Comparison of ENCODE assay signal across 20 cellular contexts in genomic region chr2:207138573-207139297, GRCh38. TPM values are rescaled to one million over a fixed set of nuclear protein-coding genes. Genes with fewer than 3 reads are reported as not detected.
DNase-seq lines count a peak whose midpoint lies in the region; ATAC-seq, FAIRE-seq and TF ChIP-seq lines count a peak whose summit lies in the region.
"Had no signal": no experiment of that assay in that cellular context is flagged by ENCODE, and none has a peak within 500 bp of the region (broad histone marks: within the 10 kb centered on the region; RNA-seq: fewer than 3 reads in every experiment).

No MANE protein-coding gene starts in this region.

- peaks cover 31% of the 10 kb centered on the region for H3K9me3 Mint-ChIP-seq in glutamatergic neuron (ENCODE audit: unreplicated experiment)
- H3K9me3 Mint-ChIP-seq: activated naive CD4-positive, alpha-beta T cell treated with anti-CD3 and anti-CD28 coated beads, Interleukin-2, amount 10 ng/mL, durations not matched to agents 7 days and 5 days; CD8-positive, alpha-beta T cell had no signal

- no peak for TF ChIP-seq CTCF in right atrium auricular region (IDR thresholded peaks at IDR 0.05)
- no peak for TF ChIP-seq CTCF in glutamatergic neuron (IDR thresholded peaks at IDR 0.05; ENCODE audit: partially characterized antibody, unreplicated experiment)
- no peak for TF ChIP-seq CTCF in psoas muscle (IDR thresholded peaks at IDR 0.05)
- no peak for TF ChIP-seq CTCF in WERI-Rb-1 (IDR thresholded peaks at IDR 0.05; ENCODE audit: low read depth, low read length)

- peaks cover 0 to 95% of the 10 kb centered on the region in 2 donors for H3K4me1 ChIP-seq in right atrium auricular region
- peaks cover 36% of the 10 kb centered on the region for H3K4me1 ChIP-seq in psoas muscle

- no peak for TF ChIP-seq POLR2A in H54 (IDR thresholded peaks at IDR 0.05; ENCODE audit: low read depth, low read length)

- no peak overlapping the region for H3K4me3 ChIP-seq in right atrium auricular region
- H3K4me3 ChIP-seq in psoas muscle: no peak overlapping the region
- H3K4me3 ChIP-seq in WERI-Rb-1 (ENCODE audit: low read depth, low read length): no peak overlapping the region
- H3K4me3 ChIP-seq: pancreas, transverse colon had no signal

- no peaks in the 10 kb centered on the region for H3K36me3 ChIP-seq in right atrium auricular region
- no peaks in the 10 kb centered on the region for H3K36me3 ChIP-seq in psoas muscle (ENCODE audit: insufficient read depth in 1 of 2, low read depth in 1 of 2)
- H3K36me3 ChIP-seq in WERI-Rb-1: no peaks in the 10 kb centered on the region
- H3K36me3 ChIP-seq: pancreas, transverse colon had no signal

- peak overlapping the region; percentile 78 to 88 for H3K27ac ChIP-seq in right atrium auricular region
- peak overlapping the region; percentile 7 for H3K27ac ChIP-seq in psoas muscle
- H3K27ac ChIP-seq in WERI-Rb-1: no peak overlapping the region
- H3K27ac ChIP-seq: pancreas, transverse colon had no signal

- peak overlapping the region; percentile 89 for H3K4me3 Mint-ChIP-seq in glutamatergic neuron (ENCODE audit: unreplicated experiment)
- H3K4me3 Mint-ChIP-seq: activated naive CD4-positive, alpha-beta T cell treated with anti-CD3 and anti-CD28 coated beads, Interleukin-2, amount 10 ng/mL, durations not matched to agents 7 days and 5 days; CD8-positive, alpha-beta T cell had no signal

- no peak for FAIRE-seq in H54 (lab: Jason Lieb, UNC)
- FAIRE-seq: keratinocyte, pancreas, TTC549 had no signal

- H3K9me3 ChIP-seq in right atrium auricular region: no peaks in the 10 kb centered on the region
- H3K9me3 ChIP-seq in psoas muscle: no peaks in the 10 kb centered on the region
- H3K9me3 ChIP-seq in WERI-Rb-1 (ENCODE audit: severe bottlenecking): no peaks in the 10 kb centered on the region
- H3K9me3 ChIP-seq: pancreas, transverse colon had no signal

- intact Hi-C loops in left ventricle myocardium superior (cut with micrococcal nuclease) (no loop called here), psoas muscle (cut with DNase I) (no loop called here)

- ATAC-seq in left ventricle myocardium superior (no peak), psoas muscle (no peak), GM18502 (IDR thresholded peaks at IDR 0.05; ENCODE audit: poor library complexity, unreplicated experiment) (no peak)
- ATAC-seq: CD8-positive, alpha-beta T cell; pancreas; PC-3 had no signal

- no peak for DNase-seq in right atrium auricular region (ENCODE audit: low spot score)
- DNase-seq in left ventricle myocardium superior: no peak
- no peak for DNase-seq in glutamatergic neuron
- DNase-seq in psoas muscle: no peak
- DNase-seq in H54 (ENCODE audit: insufficient read length, low spot score): no peak
- no peak for DNase-seq in NK-92 treated with Interleukin-12 subunit alpha and Interleukin-12 subunit beta, amount 100 ng/mL, for 24 hours (lab: John Stamatoyannopoulos, UW)
- DNase-seq in WERI-Rb-1: no peak
- DNase-seq: ACHN; activated CD4-positive, alpha-beta T cell treated with anti-CD3 and anti-CD28 coated beads, Interleukin-2, amount 50 U/mL, for 1 hour; activated naive CD4-positive, alpha-beta T cell treated with anti-CD3 and anti-CD28 coated beads, Interleukin-2, amount 10 ng/mL, durations not matched to agents 7 days and 5 days; CD8-positive, alpha-beta T cell; DND-41; hippocampal formation; NCI-H1105 treated with DMSO at 0.1 percent for 48 hours; pancreas; PC-3; transverse colon had no signal

- H3K27me3 ChIP-seq in right atrium auricular region: no peaks in the 10 kb centered on the region
- no peaks in the 10 kb centered on the region for H3K27me3 ChIP-seq in psoas muscle (ENCODE audit: insufficient read depth in 3 of 3, low read length in 2 of 3)
- no peaks in the 10 kb centered on the region for H3K27me3 ChIP-seq in WERI-Rb-1 (ENCODE audit: insufficient read depth, low read depth, severe bottlenecking)
- H3K27me3 ChIP-seq: pancreas, transverse colon had no signal

- peaks cover 91% of the 10 kb centered on the region for H3K4me1 Mint-ChIP-seq in glutamatergic neuron (ENCODE audit: low read depth, unreplicated experiment)

- peak overlapping the region; percentile 89 for H3K27ac Mint-ChIP-seq in glutamatergic neuron (ENCODE audit: unreplicated experiment)
- H3K27ac Mint-ChIP-seq: activated naive CD4-positive, alpha-beta T cell treated with anti-CD3 and anti-CD28 coated beads, Interleukin-2, amount 10 ng/mL, durations not matched to agents 7 days and 5 days had no signal

- 71 to 81% (median 77%) methylated on average over 9 of the region's 9 CpGs for WGBS in psoas muscle, 3 donors

- no peaks in the 10 kb centered on the region for H3K36me3 Mint-ChIP-seq in glutamatergic neuron (ENCODE audit: unreplicated experiment)

- peaks cover 27% of the 10 kb centered on the region for H3K27me3 Mint-ChIP-seq in glutamatergic neuron (ENCODE audit: unreplicated experiment)
- H3K27me3 Mint-ChIP-seq: activated naive CD4-positive, alpha-beta T cell treated with anti-CD3 and anti-CD28 coated beads, Interleukin-2, amount 10 ng/mL, durations not matched to agents 7 days and 5 days had no signal

RNA-seq across cellular contexts. Expression of gene KLF7, which starts 27.0 kb away (rescaled TPM):
- total RNA-seq in right atrium auricular region (10 to 100 TPM; 13.5 to 29.9 TPM), left ventricle myocardium superior (22.2 TPM), glutamatergic neuron (ENCODE audit: unreplicated experiment) (323 TPM), psoas muscle (10 to 100 TPM in 2 of 4 donors, 1 to 10 TPM in 2; 5.4 to 13.5 (median 11.1) TPM)
- 1 to 10 TPM; 1.1 to 2.7 (median 2.4) TPM for polyA plus RNA-seq in psoas muscle

Comparison
In these comparisons a context has a peak if more than half of its experiments do, and no peak if none do; other contexts are left out.
1. RNA of gene KLF7, which starts 27.0 kb away (total RNA-seq): 323 TPM in glutamatergic neuron (single experiment); 13.5 to 29.9 TPM in right atrium auricular region, 22.2 TPM in left ventricle myocardium superior (single experiment) and 5.4 to 13.5 TPM in psoas muscle; every median in the first group is over 10 times any median in the second.